ENCODE assay signal across 11 cellular contexts in genomic region chr12:88310069-88310468, GRCh38.
DNase-seq lines count a peak whose midpoint lies in the region; ATAC-seq and TF ChIP-seq lines count a peak whose summit lies in the region.
"Had no signal": no experiment of that assay in that cellular context is flagged by ENCODE, and none has a peak within 500 bp of the region (broad histone marks: within the 10 kb centered on the region; RNA-seq: fewer than 3 reads in every experiment).

No MANE protein-coding gene starts in this region.

- H3K9ac ChIP-seq in trophoblast cell (ENCODE audit: low read length) = no peak overlapping the region

- no peak overlapping the region for H3K4ac ChIP-seq in trophoblast cell (ENCODE audit: low read depth, low read length)

- H4K8ac ChIP-seq in trophoblast cell (ENCODE audit: low read depth, low read length) = no peak overlapping the region

- no peak overlapping the region for H3K18ac ChIP-seq in trophoblast cell (ENCODE audit: low read length)

- H3K9me3 ChIP-seq in trophoblast cell (ENCODE audit: insufficient read depth, low read depth, low read length) = no peaks in the 10 kb centered on the region
- H3K9me3 ChIP-seq in lower lobe of right lung = no peaks in the 10 kb centered on the region

- no peak overlapping the region for H2AK5ac ChIP-seq in trophoblast cell (ENCODE audit: low read length)

- ATAC-seq in SK-N-SH treated with all-trans-retinoic acid at 6 μM for 48 hours (peak; percentile 67), lower lobe of right lung (no peak)

- WGBS in trophoblast cell (ENCODE audit: extremely low coverage, insufficient coverage, insufficient read length) = no CpG with 5 or more reads among the region's 1 CpG

- H2BK120ac ChIP-seq in trophoblast cell (ENCODE audit: insufficient read depth, low read length, poor library complexity) = no peak overlapping the region

- no peak overlapping the region for H3K27ac ChIP-seq in trophoblast cell (ENCODE audit: low read depth, low read length)
- no peak overlapping the region for H3K27ac ChIP-seq in lower lobe of right lung

- H3K36me3 ChIP-seq in trophoblast cell (ENCODE audit: control insufficient read depth in 1 of 2, insufficient read depth in 2 of 2, low read length in 2 of 2) = no peaks in the 10 kb centered on the region
- no peaks in the 10 kb centered on the region for H3K36me3 ChIP-seq in lower lobe of right lung

- no peak overlapping the region for H4K12ac ChIP-seq in trophoblast cell (ENCODE audit: low read depth, low read length)

- H3K4me2 ChIP-seq in trophoblast cell (ENCODE audit: low read length) = no peak overlapping the region

- H3K79me1 ChIP-seq in trophoblast cell (ENCODE audit: low read length) = no peaks in the 10 kb centered on the region

- no peak overlapping the region for H3K4me3 ChIP-seq in fibroblast of the aortic adventitia (ENCODE audit: low read depth, low read length)
- H3K4me3 ChIP-seq in trophoblast cell (ENCODE audit: low read depth, low read length) = no peak overlapping the region
- no peak overlapping the region for H3K4me3 ChIP-seq in lower lobe of right lung

- no peaks in the 10 kb centered on the region for H3K27me3 ChIP-seq in trophoblast cell (ENCODE audit: insufficient read depth, low read length)
- H3K27me3 ChIP-seq in lower lobe of right lung (ENCODE audit: low read depth) = no peaks in the 10 kb centered on the region

- intact Hi-C loops in lower lobe of right lung (cut with DNase I) = no loop called here

- H3K4me1 ChIP-seq in trophoblast cell (ENCODE audit: control insufficient read depth in 1 of 2, insufficient read depth in 2 of 2, low read length in 2 of 2) = no peaks in the 10 kb centered on the region
- no peaks in the 10 kb centered on the region for H3K4me1 ChIP-seq in lower lobe of right lung

- no peaks in the 10 kb centered on the region for H3K79me2 ChIP-seq in trophoblast cell (ENCODE audit: control insufficient read depth, insufficient read depth, low read length, poor library complexity)

- TF ChIP-seq CTCF in fibroblast of the aortic adventitia (IDR thresholded peaks at IDR 0.05; ENCODE audit: insufficient read depth, low read length) (no peak), lower lobe of right lung (IDR thresholded peaks at IDR 0.05) (no peak)

- no peak overlapping the region for H2BK12ac ChIP-seq in trophoblast cell (ENCODE audit: low read length)

- no peak overlapping the region for H2BK5ac ChIP-seq in trophoblast cell (ENCODE audit: low read depth, low read length, poor library complexity)

- H3K14ac ChIP-seq in trophoblast cell (ENCODE audit: low read length) = no peak overlapping the region

- no peak overlapping the region for H3K23ac ChIP-seq in trophoblast cell (ENCODE audit: low read length)

- no peak overlapping the region for H4K91ac ChIP-seq in trophoblast cell (ENCODE audit: low read depth, low read length)

- H2AFZ ChIP-seq in trophoblast cell (ENCODE audit: insufficient read depth, low read length, poor library complexity) = no peak overlapping the region

- peak; percentile 75 for DNase-seq in GM04503 (ENCODE audit: low read depth)
- DNase-seq in fibroblast of the aortic adventitia (ENCODE audit: low read depth) = peak; percentile 75
- DNase-seq in trophoblast cell = peak; percentile 69 to 89
- no peak for DNase-seq in stimulated activated CD4-positive, alpha-beta T cell treated with anti-CD3 and anti-CD28 coated beads, Interleukin-4, amount 100 ng/mL, for 1 hour
- no peak for DNase-seq in lower lobe of right lung
- no peak for DNase-seq in COR-L47 (lab: John Stamatoyannopoulos, UW)
- no peak for DNase-seq in NCI-H2081 treated with DMSO at 0.1 percent for 48 hours (lab: John Stamatoyannopoulos, UW)
- DNase-seq: activated CD4-positive, alpha-beta memory T cell treated with anti-CD3 and anti-CD28 coated beads, Interleukin-2, amount 10 ng/mL, durations not matched to agents 7 days and 5 days; NCI-H2227 treated with DMSO at 0.1 percent for 48 hours; small intestine had no signal

TF ChIP-seq in SK-N-SH treated with all-trans-retinoic acid at 6 μM for 48 hours, 23 proteins besides CTCF, POLR2A, EP300 and RAD21:
- TF ChIP-seq CSDC2 (CRISPR knock-in tag; IDR thresholded peaks at IDR 0.05) (no peak), CSRNP3 (CRISPR knock-in tag; IDR thresholded peaks at IDR 0.05) (no peak), BACH2 (CRISPR knock-in tag; IDR thresholded peaks at IDR 0.05; ENCODE audit: borderline replicate concordance) (no peak), ESRRG (CRISPR knock-in tag; IDR thresholded peaks at IDR 0.05) (no peak), RARB (CRISPR knock-in tag; IDR thresholded peaks at IDR 0.05) (no peak), PPARA (CRISPR knock-in tag; IDR thresholded peaks at IDR 0.05; ENCODE audit: borderline replicate concordance) (no peak), CREB5 (CRISPR knock-in tag; IDR thresholded peaks at IDR 0.05; ENCODE audit: low read depth) (no peak), TOX (CRISPR knock-in tag; IDR thresholded peaks at IDR 0.05; ENCODE audit: borderline replicate concordance) (no peak), POU6F1 (CRISPR knock-in tag; IDR thresholded peaks at IDR 0.05; ENCODE audit: borderline replicate concordance, low read depth) (no peak), ZC3H10 (CRISPR knock-in tag; IDR thresholded peaks at IDR 0.05) (no peak), ZFP3 (CRISPR knock-in tag; IDR thresholded peaks at IDR 0.05) (no peak), ISL1 (CRISPR knock-in tag; IDR thresholded peaks at IDR 0.05) (no peak), ARNTL (CRISPR knock-in tag; IDR thresholded peaks at IDR 0.05; ENCODE audit: borderline replicate concordance, low read depth) (no peak), SNAI2 (CRISPR knock-in tag; IDR thresholded peaks at IDR 0.05) (no peak), ZNF565 (CRISPR knock-in tag; conservative IDR thresholded peaks at IDR 0.05; ENCODE audit: low read depth) (no peak), ZNF8 (CRISPR knock-in tag; IDR thresholded peaks at IDR 0.05) (no peak), OSR1 (CRISPR knock-in tag; IDR thresholded peaks at IDR 0.05) (no peak), ZFP30 (CRISPR knock-in tag; IDR thresholded peaks at IDR 0.05) (no peak), PATZ1 (CRISPR knock-in tag; IDR thresholded peaks at IDR 0.05; ENCODE audit: borderline replicate concordance) (no peak)

Comparison
In these comparisons a context has a peak if more than half of its experiments do, and no peak if none do; other contexts are left out.
1. DNase-seq: peak in GM04503 (single experiment), fibroblast of the aortic adventitia (single experiment) and trophoblast cell (2 of 2); none in stimulated activated CD4-positive, alpha-beta T cell treated with anti-CD3 and anti-CD28 coated beads, Interleukin-4, amount 100 ng/mL, for 1 hour (single experiment), lower lobe of right lung (single experiment), COR-L47 (single experiment) and NCI-H2081 treated with DMSO at 0.1 percent for 48 hours (single experiment).